In genomic region chr1:165409957-165410356, GRCh38 we compare ENCODE assay signal across 27 cellular contexts. TPM values are rescaled to one million over a fixed set of nuclear protein-coding genes. Genes with fewer than 3 reads are reported as not detected.
"Had no signal": no experiment of that assay in that cellular context is flagged by ENCODE, and none has a peak within 500 bp of the region (broad histone marks: within the 10 kb centered on the region; RNA-seq: fewer than 3 reads in every experiment).

No MANE protein-coding gene starts in this region.

- DNase-seq: activated CD4-positive, alpha-beta T cell treated with anti-CD3 and anti-CD28 coated beads for 48 hours; activated CD4-positive, alpha-beta T cell treated with anti-CD3 and anti-CD28 coated beads, Interleukin-2, amount 50 U/mL, for 4 hours; activated CD4-positive, CD25-positive, alpha-beta regulatory T cell treated with anti-CD3 and anti-CD28 coated beads, Interleukin-2, amount 50 U/mL, for 72 hours; activated CD8-positive, alpha-beta memory T cell treated with anti-CD3 and anti-CD28 coated beads, Interleukin-2, amount 10 ng/mL, durations not matched to agents 7 days and 5 days; activated gamma-delta T cell; activated naive CD4-positive, alpha-beta T cell treated with anti-CD3 and anti-CD28 coated beads for 36 hours; activated T-cell treated with anti-CD3 and anti-CD28 coated beads, Interleukin-2, amount 50 U/mL, for 4 hours; amygdala; Karpas-422; MM.1S; NCI-H1105; NCI-H1436; NCI-H1694 treated with DMSO at 0.1 percent for 48 hours; NCI-H2029 treated with DMSO at 0.1 percent for 48 hours; NCI-H345; NCI-H510A; NCI-H526 treated with DMSO at 0.1 percent for 48 hours; NCI-H82; SJCRH30; SK-N-SH; T-helper 1 cell had no signal

- H3K4me3 ChIP-seq: K562, SJCRH30 had no signal

- ATAC-seq: activated CD8-positive, alpha-beta memory T cell treated with anti-CD3 and anti-CD28 coated beads, Interleukin-2, amount 10 ng/mL, durations not matched to agents 7 days and 5 days; activated T-cell treated with anti-CD3 and anti-CD28 coated beads, Interleukin-2, amount 50 U/mL, for 4 hours; activated T-helper 17 cell treated with anti-CD3 and anti-CD28 coated beads, Interleukin-2, amount 50 U/mL, for 72 hours; K562 had no signal

- H3K36me3 ChIP-seq: SJCRH30 had no signal

- H3K4me1 ChIP-seq: SJCRH30 had no signal

- H3K9me3 ChIP-seq: SJCRH30, SK-N-SH had no signal

- H3K27ac ChIP-seq: SJCRH30 had no signal

- H3K27me3 ChIP-seq: SJCRH30 had no signal

RNA-seq across cellular contexts. Expression of gene RXRG, which starts 35.0 kb away (rescaled TPM):
- total RNA-seq: activated CD8-positive, alpha-beta memory T cell treated with anti-CD3 and anti-CD28 coated beads, Interleukin-2, amount 10 ng/mL, durations not matched to agents 7 days and 5 days; activated naive CD4-positive, alpha-beta T cell treated with anti-CD3 and anti-CD28 coated beads for 36 hours; activated T-cell treated with anti-CD3 and anti-CD28 coated beads, Interleukin-2, amount 50 U/mL, for 4 hours; activated T-helper 17 cell treated with anti-CD3 and anti-CD28 coated beads, Interleukin-2, amount 50 U/mL, for 72 hours; astrocyte; K562; OCI-LY7; T-helper 2 cell treated with Interferon-gamma antibody and Interleukin-4, amounts not matched to agents 100 ng/mL and 5 ng/mL, for 36 hours had no signal

RNA-seq across cellular contexts. Expression of gene LMX1A, which starts 53.4 kb away (rescaled TPM):
- total RNA-seq: activated CD8-positive, alpha-beta memory T cell treated with anti-CD3 and anti-CD28 coated beads, Interleukin-2, amount 10 ng/mL, durations not matched to agents 7 days and 5 days; activated naive CD4-positive, alpha-beta T cell treated with anti-CD3 and anti-CD28 coated beads for 36 hours; activated T-cell treated with anti-CD3 and anti-CD28 coated beads, Interleukin-2, amount 50 U/mL, for 4 hours; activated T-helper 17 cell treated with anti-CD3 and anti-CD28 coated beads, Interleukin-2, amount 50 U/mL, for 72 hours; astrocyte; K562; OCI-LY7; RPMI7951; SJCRH30; T-helper 2 cell treated with Interferon-gamma antibody and Interleukin-4, amounts not matched to agents 100 ng/mL and 5 ng/mL, for 36 hours had no signal
